Comparison of ENCODE assay signal across 8 cellular contexts in genomic region chr10:78657622-78658165, GRCh38.
DNase-seq lines count a peak whose midpoint lies in the region; ATAC-seq and TF ChIP-seq lines count a peak whose summit lies in the region.

No MANE protein-coding gene starts in this region.

- TF ChIP-seq CTCF in choroid plexus epithelial cell (conservative IDR thresholded peaks at IDR 0.05; ENCODE audit: low read depth, low read length) (peak; percentile 88), left lung (IDR thresholded peaks at IDR 0.05) (peak; percentile 62 to 64)

- H3K27me3 ChIP-seq in left lung, result no peaks in the 10 kb centered on the region

- no peak overlapping the region for H3K27ac ChIP-seq in left lung

- H3K9me3 ChIP-seq in left lung, result no peaks in the 10 kb centered on the region

- ATAC-seq in left lung (peak; percentile 96), GM21528 (IDR thresholded peaks at IDR 0.05; ENCODE audit: low FRiP score, unreplicated experiment) (no peak)

- H3K4me1 ChIP-seq in left lung, result peaks cover 0 to 11% of the 10 kb centered on the region in 2 donors

- H3K36me3 ChIP-seq in left lung, result no peaks in the 10 kb centered on the region

- intact Hi-C loops in left lung (cut with DNase I), result loop anchor here in 1 of 2 donors (10.0 kb wide), 1 partner anchor 613 kb away; no protein-coding TSS in a partner anchor

- DNase-seq in CD1c-positive myeloid dendritic cell (ENCODE audit: extremely low spot score), result peak; percentile 83
- peak; percentile 16 for DNase-seq in GOT3 (lab: John Stamatoyannopoulos, UW)
- peak; percentile 8 for DNase-seq in NCI-H2196 treated with DMSO at 0.1 percent for 48 hours (lab: John Stamatoyannopoulos, UW; ENCODE audit: unreplicated experiment)
- DNase-seq in activated CD4-positive, alpha-beta T cell treated with anti-CD3 and anti-CD28 coated beads for 4 hours, result peak; percentile 44 to 55
- DNase-seq in choroid plexus epithelial cell (ENCODE audit: low read depth), result peak; percentile 71
- DNase-seq in left lung, result peak; percentile 73 to 83
- DNase-seq in stimulated activated CD4-positive, alpha-beta T cell treated with anti-CD3 and anti-CD28 coated beads, TNF-alpha, amount 100 ng/mL, for 1 hour (ENCODE audit: low read depth in 3 of 3, low spot score in 1 of 3), result peak; percentile 16 to 54 (median 22)

- H3K4me3 ChIP-seq in choroid plexus epithelial cell (ENCODE audit: low read depth, low read length) (no peak overlapping the region), left lung (no peak overlapping the region)

Comparison
In these comparisons a context has a peak if more than half of its experiments do, and no peak if none do; other contexts are left out.
1. DNase-seq: peak in every context shown above with its lines; median percentile 83 in CD1c-positive myeloid dendritic cell; 78 in left lung; 71 in choroid plexus epithelial cell; 50 in activated CD4-positive, alpha-beta T cell treated with anti-CD3 and anti-CD28 coated beads for 4 hours; 22 in stimulated activated CD4-positive, alpha-beta T cell treated with anti-CD3 and anti-CD28 coated beads, TNF-alpha, amount 100 ng/mL, for 1 hour; 16 in GOT3; 8 in NCI-H2196 treated with DMSO at 0.1 percent for 48 hours.